ENCODE assay signal across 8 cellular contexts in genomic region chr1:156746716-156747631, GRCh38. TPM values are rescaled to one million over a fixed set of nuclear protein-coding genes. Genes with fewer than 3 reads are reported as not detected.
DNase-seq lines count a peak whose midpoint lies in the region; ATAC-seq, FAIRE-seq and TF ChIP-seq lines count a peak whose summit lies in the region.

No MANE protein-coding gene starts in this region.

- no peak for FAIRE-seq in RCC 7860 (lab: Jason Lieb, UNC)

- H3K4me1 ChIP-seq in DND-41 (ENCODE audit: insufficient read depth, low read length) (peaks cover 58% of the 10 kb centered on the region), Karpas-422 (ENCODE audit: low read length) (peaks cover 55% of the 10 kb centered on the region), adipocyte (ENCODE audit: control insufficient read depth, insufficient read depth, low read length) (peaks cover 49% of the 10 kb centered on the region), neuronal stem cell (ENCODE audit: control insufficient read depth in 2 of 2, insufficient read depth in 1 of 2, low read depth in 1 of 2, low read length in 2 of 2) (peaks cover 33 to 41% of the 10 kb centered on the region in 2 donors), vagina (peaks cover 56% of the 10 kb centered on the region)

- peak overlapping the region; percentile 100 for H2BK5ac ChIP-seq in neuronal stem cell (ENCODE audit: low read length)

- peak overlapping the region; percentile 98 for H2BK120ac ChIP-seq in neuronal stem cell (ENCODE audit: low read depth, low read length)

- peak overlapping the region; percentile 97 for H3K9ac ChIP-seq in DND-41 (ENCODE audit: low read depth, low read length)
- H3K9ac ChIP-seq in Karpas-422 (ENCODE audit: low read length): peak overlapping the region; percentile 94
- peak overlapping the region; percentile 95 for H3K9ac ChIP-seq in adipocyte (ENCODE audit: low read length)
- H3K9ac ChIP-seq in neuronal stem cell (ENCODE audit: low read depth, low read length, poor library complexity): peak overlapping the region; percentile 91

- H3K27me3 ChIP-seq in DND-41 (ENCODE audit: insufficient read depth, low read length, poor library complexity) (no peaks in the 10 kb centered on the region), Karpas-422 (ENCODE audit: low read length) (no peaks in the 10 kb centered on the region), adipocyte (replicated peaks; ENCODE audit: control insufficient read depth, insufficient read depth, low read length) (no peaks in the 10 kb centered on the region), neuronal stem cell (ENCODE audit: control insufficient read depth in 3 of 3, insufficient read depth in 3 of 3, low read depth in 1 of 3, low read length in 3 of 3) (no peaks in the 10 kb centered on the region), vagina (no peaks in the 10 kb centered on the region)

- H4K8ac ChIP-seq in neuronal stem cell (ENCODE audit: low read depth, low read length): no peak overlapping the region

- peak overlapping the region; percentile 94 for H3K4me3 Mint-ChIP-seq in glutamatergic neuron (ENCODE audit: unreplicated experiment)

- peak overlapping the region; percentile 82 for H3K23ac ChIP-seq in neuronal stem cell (ENCODE audit: low read depth, low read length, poor library complexity)

- H3K27ac ChIP-seq in DND-41 (ENCODE audit: low read length): peak overlapping the region; percentile 93
- H3K27ac ChIP-seq in Karpas-422 (ENCODE audit: low read length): peak overlapping the region; percentile 92
- peak overlapping the region; percentile 100 for H3K27ac ChIP-seq in neuronal stem cell (replicated peaks; ENCODE audit: low read length)
- peak overlapping the region; percentile 99 for H3K27ac ChIP-seq in vagina

- intact Hi-C loops in vagina (cut with DNase I): no loop called here

- H3K79me1 ChIP-seq in neuronal stem cell (ENCODE audit: low read depth, low read length): peaks cover 9% of the 10 kb centered on the region

- H3K4me3 ChIP-seq in DND-41 (ENCODE audit: low read depth in 1 of 2, low read length in 2 of 2): peak overlapping the region in 1 of 2 experiments; percentile 89; a peak in 2 of 4 replicates
- H3K4me3 ChIP-seq in Karpas-422 (ENCODE audit: low read length): peak overlapping the region; percentile 94
- H3K4me3 ChIP-seq in adipocyte (ENCODE audit: low read length): peak overlapping the region; percentile 94
- peak overlapping the region; percentile 59 to 78 for H3K4me3 ChIP-seq in neuronal stem cell (ENCODE audit: low read length in 2 of 2)
- H3K4me3 ChIP-seq in vagina: peak overlapping the region; percentile 96 to 97

- H3K9me3 ChIP-seq in DND-41 (ENCODE audit: insufficient read depth, low read length, severe bottlenecking) (no peaks in the 10 kb centered on the region), Karpas-422 (ENCODE audit: low read length) (no peaks in the 10 kb centered on the region), adipocyte (ENCODE audit: control insufficient read depth, low read length) (no peaks in the 10 kb centered on the region), neuronal stem cell (replicated peaks in 1 of 2; ENCODE audit: control insufficient read depth in 2 of 2, insufficient read depth in 1 of 2, low read depth in 1 of 2, low read length in 2 of 2) (no peaks in the 10 kb centered on the region), vagina (no peaks in the 10 kb centered on the region)

- peak overlapping the region; percentile 23 for H2BK15ac ChIP-seq in neuronal stem cell (ENCODE audit: low read length)

- TF ChIP-seq POLR2A in vagina (IDR thresholded peaks at IDR 0.05): peak in 1 of 2 donors; percentile 61

- peak overlapping the region; percentile 4 for H2BK12ac ChIP-seq in neuronal stem cell (ENCODE audit: low read length)

- peak; percentile 42 for ATAC-seq in DND-41 (ENCODE audit: insufficient read depth, low read depth)
- no peak for ATAC-seq in GM18907 (IDR thresholded peaks at IDR 0.05; ENCODE audit: unreplicated experiment)

- H4K91ac ChIP-seq in neuronal stem cell (ENCODE audit: low read depth, low read length, poor library complexity): peak overlapping the region; percentile 97

- H3K9me2 ChIP-seq in Karpas-422 (replicated peaks; ENCODE audit: insufficient read depth, low read length): no peaks in the 10 kb centered on the region

- peaks cover 56% of the 10 kb centered on the region for H4K20me1 ChIP-seq in DND-41 (ENCODE audit: insufficient read depth, low read length)
- peaks cover 25% of the 10 kb centered on the region for H4K20me1 ChIP-seq in Karpas-422 (ENCODE audit: insufficient read depth, low read depth, low read length)

- H3K79me2 ChIP-seq in DND-41 (ENCODE audit: insufficient read depth, low read length) (peaks cover 79% of the 10 kb centered on the region), Karpas-422 (ENCODE audit: low read length) (peaks cover 68% of the 10 kb centered on the region)

- H2AFZ ChIP-seq in DND-41 (ENCODE audit: low read depth, low read length) (no peak overlapping the region), Karpas-422 (ENCODE audit: low read length) (no peak overlapping the region), neuronal stem cell (ENCODE audit: low read length) (peak overlapping the region; percentile 76)

- H3K27me3 Mint-ChIP-seq in glutamatergic neuron (ENCODE audit: unreplicated experiment): peaks cover 14% of the 10 kb centered on the region

- DNase-seq in DND-41: peak; percentile 79
- DNase-seq in Karpas-422: peak; percentile 73
- DNase-seq in RCC 7860 (ENCODE audit: low spot score): peak; percentile 96
- DNase-seq in adipocyte (ENCODE audit: low read depth): peak; percentile 94
- DNase-seq in glutamatergic neuron: peak; percentile 86
- DNase-seq in neuronal stem cell (ENCODE audit: low spot score): peak; percentile 86
- DNase-seq in vagina (ENCODE audit: extremely low spot score in 2 of 2): peak; percentile 95 to 97

- H3K4me2 ChIP-seq in DND-41 (ENCODE audit: insufficient read depth, low read length): peak overlapping the region; percentile 92
- peak overlapping the region; percentile 91 for H3K4me2 ChIP-seq in Karpas-422 (ENCODE audit: low read depth, low read length, poor library complexity, severe bottlenecking)
- peak overlapping the region; percentile 99 for H3K4me2 ChIP-seq in neuronal stem cell (ENCODE audit: insufficient read depth, low read length, poor library complexity, severe bottlenecking)

- H3K4me1 Mint-ChIP-seq in glutamatergic neuron (ENCODE audit: low read depth, unreplicated experiment): peaks cover 37% of the 10 kb centered on the region

- peak overlapping the region; percentile 99 for H2AK5ac ChIP-seq in neuronal stem cell (ENCODE audit: low read depth, low read length)

- no CpG with 5 or more reads among the region's 30 CpGs for whole genome bisulfite sequencing in neuronal stem cell (ENCODE audit: extremely low coverage in 2 of 2, insufficient read length in 2 of 2, insufficient replicate concordance in 1 of 2), 2 donors

- H3K36me3 Mint-ChIP-seq in glutamatergic neuron (ENCODE audit: unreplicated experiment): no peaks in the 10 kb centered on the region

- peak overlapping the region; percentile 97 for H3K27ac Mint-ChIP-seq in glutamatergic neuron (ENCODE audit: unreplicated experiment)

- H3K36me3 ChIP-seq in DND-41 (ENCODE audit: insufficient read depth, low read length) (peaks cover 68% of the 10 kb centered on the region), Karpas-422 (ENCODE audit: insufficient read depth, low read length) (peaks cover 10% of the 10 kb centered on the region; the same call in 1 of the 2 replicates), adipocyte (ENCODE audit: control insufficient read depth, insufficient read depth, low read length, severe bottlenecking) (peaks cover 27% of the 10 kb centered on the region), neuronal stem cell (replicated peaks in 1 of 2; ENCODE audit: control insufficient read depth in 2 of 2, insufficient read depth in 2 of 2, low read length in 2 of 2) (peaks cover 21 to 53% of the 10 kb centered on the region in 2 donors), vagina (peaks cover 0 to 31% of the 10 kb centered on the region in 2 donors)

- peak overlapping the region; percentile 69 for H3K4ac ChIP-seq in neuronal stem cell (ENCODE audit: low read length)

- TF ChIP-seq CTCF in DND-41 (IDR thresholded peaks at IDR 0.05; ENCODE audit: borderline replicate concordance, extremely low read depth, low read length, poor library complexity, severe bottlenecking) (no peak), glutamatergic neuron (IDR thresholded peaks at IDR 0.05; ENCODE audit: partially characterized antibody, unreplicated experiment) (no peak), vagina (IDR thresholded peaks at IDR 0.05) (no peak)

- H3K9me3 Mint-ChIP-seq in glutamatergic neuron (ENCODE audit: unreplicated experiment): peaks cover 13% of the 10 kb centered on the region

- peak overlapping the region; percentile 100 for H3K18ac ChIP-seq in neuronal stem cell (ENCODE audit: low read length)

- H3K14ac ChIP-seq in neuronal stem cell (ENCODE audit: low read length): peak overlapping the region; percentile 85

RNA-seq across cellular contexts. Expression of gene HDGF, which starts 4.5 kb away (rescaled TPM):
- 191 and 237 TPM in 2 replicates for total RNA-seq in Karpas-422 (2014; rRNA removed; shearing (Covaris generic); ENCODE audit: low replicate concordance)
- total RNA-seq in glutamatergic neuron (ENCODE audit: unreplicated experiment): 147 TPM
- 450 TPM for polyA plus RNA-seq in neuronal stem cell (2013, experiment 1 of 2)
- 442 TPM for polyA plus RNA-seq in neuronal stem cell (2013, experiment 2 of 2)
- total RNA-seq in vagina: 154 TPM

RNA-seq across cellular contexts. Expression of gene MRPL24, which starts 6.1 kb away (rescaled TPM):
- total RNA-seq in Karpas-422 (2014; rRNA removed; shearing (Covaris generic); ENCODE audit: low replicate concordance): 102 and 113 TPM in 2 replicates
- total RNA-seq in glutamatergic neuron (ENCODE audit: unreplicated experiment): 25.1 TPM
- 31.9 TPM for polyA plus RNA-seq in neuronal stem cell (2013, experiment 1 of 2)
- polyA plus RNA-seq in neuronal stem cell (2013, experiment 2 of 2): 30.3 TPM
- total RNA-seq in vagina: 40.0 TPM

RNA-seq across cellular contexts. Expression of gene ISG20L2, which starts 18.4 kb away (rescaled TPM):
- 17.9 and 18.4 TPM in 2 replicates for total RNA-seq in Karpas-422 (2014; rRNA removed; shearing (Covaris generic); ENCODE audit: low replicate concordance)
- total RNA-seq in glutamatergic neuron (ENCODE audit: unreplicated experiment) (32.6 TPM), vagina (12.8 TPM)
- polyA plus RNA-seq in neuronal stem cell (2013, experiment 1 of 2): 32.9 TPM
- polyA plus RNA-seq in neuronal stem cell (2013, experiment 2 of 2): 33.3 TPM

RNA-seq across cellular contexts. Expression of gene METTL25B, which starts 18.7 kb away (rescaled TPM):
- 22.8 and 26.5 TPM in 2 replicates for total RNA-seq in Karpas-422 (2014; rRNA removed; shearing (Covaris generic); ENCODE audit: low replicate concordance)
- total RNA-seq in glutamatergic neuron (ENCODE audit: unreplicated experiment) (27.1 TPM), vagina (17.7 TPM)
- polyA plus RNA-seq in neuronal stem cell (2013, experiment 1 of 2): 48.9 TPM
- 45.3 TPM for polyA plus RNA-seq in neuronal stem cell (2013, experiment 2 of 2)

RNA-seq across cellular contexts. Expression of gene PRCC, which starts 20.4 kb away (rescaled TPM):
- 39.6 and 50.0 TPM in 2 replicates for total RNA-seq in Karpas-422 (2014; rRNA removed; shearing (Covaris generic); ENCODE audit: low replicate concordance)
- 88.8 TPM for total RNA-seq in glutamatergic neuron (ENCODE audit: unreplicated experiment)
- 136 TPM for polyA plus RNA-seq in neuronal stem cell (2013, experiment 1 of 2)
- 127 TPM for polyA plus RNA-seq in neuronal stem cell (2013, experiment 2 of 2)
- total RNA-seq in vagina: 30.4 TPM
